Comparison of ENCODE assay signal across 12 cellular contexts in genomic region chr1:8411803-8412182, GRCh38.
DNase-seq lines count a peak whose midpoint lies in the region; ATAC-seq, FAIRE-seq and TF ChIP-seq lines count a peak whose summit lies in the region.
"Had no signal": no experiment of that assay in that cellular context is flagged by ENCODE, and none has a peak within 500 bp of the region (broad histone marks: within the 10 kb centered on the region; RNA-seq: fewer than 3 reads in every experiment).

No MANE protein-coding gene starts in this region.

- 41 to 53% (median 48%) methylated on average over 7 of the region's 7 CpGs for WGBS in small intestine, 3 donors

- DNase-seq in H54 (ENCODE audit: insufficient read length, low spot score) = no peak
- DNase-seq in astrocyte (ENCODE audit: low read depth) = no peak
- no peak for DNase-seq in small intestine
- no peak for DNase-seq in NCI-H187 treated with DMSO at 0.1 percent for 48 hours (lab: John Stamatoyannopoulos, UW)
- DNase-seq in WERI-Rb-1 = no peak
- no peak for DNase-seq in activated naive CD4-positive, alpha-beta T cell treated with Interleukin-2 at 50 U/mL for 16 hours
- DNase-seq: activated CD4-positive, alpha-beta T cell treated with anti-CD3 and anti-CD28 coated beads, Interleukin-2, amount 10 ng/mL, durations not matched to agents 7 days and 5 days; activated gamma-delta T cell; immature natural killer cell; SHP77 treated with DMSO at 0.1 percent for 48 hours had no signal

- no peak for TF ChIP-seq POLR2A in H54 (IDR thresholded peaks at IDR 0.05; ENCODE audit: low read depth, low read length)

- peaks cover 84% of the 10 kb centered on the region for H3K79me2 ChIP-seq in astrocyte (ENCODE audit: insufficient read depth, low read length)

- H3K27me3 ChIP-seq in astrocyte (ENCODE audit: insufficient read depth, low read length) (no peaks in the 10 kb centered on the region), layer of hippocampus (ENCODE audit: control insufficient read depth, insufficient read depth, low read length) (no peaks in the 10 kb centered on the region), small intestine (ENCODE audit: control insufficient read depth in 2 of 2, insufficient read depth in 2 of 2, low read length in 2 of 2) (no peaks in the 10 kb centered on the region), WERI-Rb-1 (ENCODE audit: insufficient read depth, low read depth, severe bottlenecking) (no peaks in the 10 kb centered on the region)

- no peak overlapping the region for H2AFZ ChIP-seq in astrocyte (ENCODE audit: low read depth, low read length)

- peak overlapping the region; percentile 67 for H3K9ac ChIP-seq in astrocyte (ENCODE audit: low read length)

- H3K4me1 ChIP-seq in astrocyte (ENCODE audit: insufficient read depth, low read length) = peaks cover 45% of the 10 kb centered on the region
- H3K4me1 ChIP-seq in small intestine (ENCODE audit: control insufficient read depth in 2 of 2, insufficient read depth in 1 of 2, low read depth in 1 of 2, low read length in 1 of 2) = peaks cover 18 to 43% of the 10 kb centered on the region in 2 donors

- peaks cover 16% of the 10 kb centered on the region for H3K36me3 Mint-ChIP-seq in astrocyte (ENCODE audit: low read depth, unreplicated experiment)

- H3K36me3 ChIP-seq in astrocyte (ENCODE audit: insufficient read depth, low read length) (peaks cover 3% of the 10 kb centered on the region), small intestine (ENCODE audit: control insufficient read depth in 2 of 2, insufficient read depth in 2 of 2, low read length in 2 of 2) (peaks cover 0 to 2% of the 10 kb centered on the region in 2 donors), WERI-Rb-1 (peaks cover 84% of the 10 kb centered on the region)

- H4K20me1 ChIP-seq in astrocyte (ENCODE audit: insufficient read depth, low read length) = peaks cover 7% of the 10 kb centered on the region

- peak; percentile 6 for FAIRE-seq in H54 (lab: Jason Lieb, UNC)
- FAIRE-seq in astrocyte (lab: Jason Lieb, UNC) = no peak
- no peak for FAIRE-seq in small intestine (lab: Jason Lieb, UNC)

- no peak overlapping the region for H3K4me3 Mint-ChIP-seq in astrocyte (ENCODE audit: unreplicated experiment)
- H3K4me3 Mint-ChIP-seq: activated CD4-positive, alpha-beta T cell treated with anti-CD3 and anti-CD28 coated beads, Interleukin-2, amount 10 ng/mL, durations not matched to agents 7 days and 5 days; immature natural killer cell had no signal

- H3K4me1 Mint-ChIP-seq in astrocyte (ENCODE audit: low read depth, unreplicated experiment) = peaks cover 42% of the 10 kb centered on the region

- H3K27ac ChIP-seq in astrocyte (ENCODE audit: low read depth, low read length) (peak overlapping the region; percentile 88), layer of hippocampus (ENCODE audit: low read depth, low read length) (peak overlapping the region; percentile 38), small intestine (ENCODE audit: low read depth in 1 of 2, low read length in 1 of 2) (peak overlapping the region; percentile 41 to 74), WERI-Rb-1 (no peak overlapping the region)

- peak overlapping the region; percentile 62 for H3K4me2 ChIP-seq in astrocyte (ENCODE audit: low read length)

- no peaks in the 10 kb centered on the region for H3K9me3 ChIP-seq in astrocyte (ENCODE audit: insufficient read depth, low read depth, low read length)
- no peaks in the 10 kb centered on the region for H3K9me3 ChIP-seq in small intestine (ENCODE audit: control insufficient read depth, low read depth)
- no peaks in the 10 kb centered on the region for H3K9me3 ChIP-seq in WERI-Rb-1 (ENCODE audit: severe bottlenecking)

- H3K4me3 ChIP-seq in astrocyte (ENCODE audit: insufficient read depth, low read depth, low read length) = no peak overlapping the region
- no peak overlapping the region for H3K4me3 ChIP-seq in small intestine (ENCODE audit: low read depth in 1 of 2, low read length in 2 of 2)
- H3K4me3 ChIP-seq in WERI-Rb-1 (ENCODE audit: low read depth, low read length) = no peak overlapping the region

- peak overlapping the region; percentile 27 for H3K27ac Mint-ChIP-seq in astrocyte (ENCODE audit: unreplicated experiment)
- H3K27ac Mint-ChIP-seq: activated CD4-positive, alpha-beta T cell treated with anti-CD3 and anti-CD28 coated beads, Interleukin-2, amount 10 ng/mL, durations not matched to agents 7 days and 5 days; immature natural killer cell had no signal

- TF ChIP-seq CTCF in astrocyte (IDR thresholded peaks at IDR 0.05; ENCODE audit: insufficient read depth, low read depth, low read length) (no peak), WERI-Rb-1 (IDR thresholded peaks at IDR 0.05; ENCODE audit: low read depth, low read length) (no peak)

- H3K27me3 Mint-ChIP-seq in astrocyte (ENCODE audit: low read depth, unreplicated experiment) = no peaks in the 10 kb centered on the region
- H3K27me3 Mint-ChIP-seq: activated CD4-positive, alpha-beta T cell treated with anti-CD3 and anti-CD28 coated beads, Interleukin-2, amount 10 ng/mL, durations not matched to agents 7 days and 5 days had no signal

- H3K9me3 Mint-ChIP-seq in astrocyte (ENCODE audit: unreplicated experiment) = peaks cover 2% of the 10 kb centered on the region
- H3K9me3 Mint-ChIP-seq: activated CD4-positive, alpha-beta T cell treated with anti-CD3 and anti-CD28 coated beads, Interleukin-2, amount 10 ng/mL, durations not matched to agents 7 days and 5 days; immature natural killer cell had no signal

- ATAC-seq in GM21576 (IDR thresholded peaks at IDR 0.05; ENCODE audit: unreplicated experiment) = no peak
